In the genomic region with DNA sequence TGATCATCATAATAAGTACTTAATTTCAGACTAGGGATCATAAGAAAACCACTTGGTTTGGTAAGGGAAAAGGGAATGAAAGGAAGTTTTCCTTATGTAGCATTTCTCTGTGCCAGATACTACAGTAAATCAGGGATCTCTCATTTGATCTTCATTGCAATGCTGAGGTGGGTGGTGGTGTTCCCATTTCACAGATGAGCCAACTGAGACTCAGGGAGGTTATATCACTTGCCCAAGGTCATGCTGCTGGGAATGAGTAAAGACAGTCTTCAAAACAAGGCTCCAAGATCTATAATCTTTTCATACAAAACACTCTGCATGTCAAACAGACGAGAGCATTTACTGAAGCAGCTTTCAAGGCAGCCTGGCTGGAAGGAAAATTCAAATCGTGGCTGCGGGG, we compare ENCODE assay signal across 35 cellular contexts.
DNase-seq lines count a peak whose midpoint lies in the region; ATAC-seq, FAIRE-seq and TF ChIP-seq lines count a peak whose summit lies in the region.
"Had no signal": no experiment of that assay in that cellular context is flagged by ENCODE, and none has a peak within 500 bp of the region (broad histone marks: within the 10 kb centered on the region; RNA-seq: fewer than 3 reads in every experiment).

No MANE protein-coding gene starts in this region.

- peaks cover 2% of the 10 kb centered on the region for H3K27me3 Mint-ChIP-seq in GM23338 (ENCODE audit: insufficient read depth, low read depth, poor library complexity)
- H3K27me3 Mint-ChIP-seq: CD4-positive, CD25-positive, alpha-beta regulatory T cell had no signal

- H3K9me3 ChIP-seq in HepG2 (ENCODE audit: low read length): no peaks in the 10 kb centered on the region
- H3K9me3 ChIP-seq in right lobe of liver: no peaks in the 10 kb centered on the region
- no peaks in the 10 kb centered on the region for H3K9me3 ChIP-seq in K562 (replicated peaks; ENCODE audit: control insufficient read depth, insufficient read depth, low read depth, low read length)
- H3K9me3 ChIP-seq: A549; BE2C; BLaER1; BLaER1 treated with 17β-estradiol and CSF1 and Interleukin-3, amounts not matched to agents 10 nM and 100 nM; Caco-2 had no signal

- no peak overlapping the region for H3K4me3 ChIP-seq in HepG2 (replicated peaks in 1 of 3; ENCODE audit: insufficient read depth in 1 of 3, low read depth in 2 of 3, low read length in 3 of 3)
- H3K4me3 ChIP-seq in right lobe of liver: no peak overlapping the region
- H3K4me3 ChIP-seq in GM23338: no peak overlapping the region
- H3K4me3 ChIP-seq in K562: no peak overlapping the region
- H3K4me3 ChIP-seq: A549; BLaER1; BLaER1 treated with 17β-estradiol and CSF1 and Interleukin-3, amounts not matched to agents 10 nM and 100 nM had no signal

- H3F3A ChIP-seq in GM23338 (replicated peaks; ENCODE audit: low read depth): no peaks in the 10 kb centered on the region

- no peak overlapping the region for H3K9ac ChIP-seq in HepG2 (ENCODE audit: insufficient read depth, low read depth, low read length)
- H3K9ac ChIP-seq in K562 (ENCODE audit: insufficient read depth in 1 of 2, low read depth in 2 of 2, low read length in 2 of 2): no peak overlapping the region
- H3K9ac ChIP-seq: BLaER1; BLaER1 treated with 17β-estradiol and CSF1 and Interleukin-3, amounts not matched to agents 10 nM and 100 nM had no signal

- no peak overlapping the region for H2AFZ ChIP-seq in HepG2 (ENCODE audit: low read length)
- H2AFZ ChIP-seq in GM23338: peak overlapping the region; percentile 56; the same call in 1 of the 2 replicates
- no peak overlapping the region for H2AFZ ChIP-seq in K562 (ENCODE audit: low read depth, low read length)

- H3K4me2 ChIP-seq in HepG2 (ENCODE audit: low read depth, low read length): no peak overlapping the region
- H3K4me2 ChIP-seq in GM23338: no peak overlapping the region
- H3K4me2 ChIP-seq in K562 (ENCODE audit: insufficient read depth, low read length): no peak overlapping the region
- H3K4me2 ChIP-seq: A549; BLaER1; BLaER1 treated with 17β-estradiol and CSF1 and Interleukin-3, amounts not matched to agents 10 nM and 100 nM had no signal

- TF ChIP-seq EP300 in HepG2 (IDR thresholded peaks at IDR 0.05; ENCODE audit: low read depth in 2 of 2, low read length in 2 of 2) (no peak), HepG2 (CRISPR knock-in tag; IDR thresholded peaks at IDR 0.05; ENCODE audit: borderline replicate concordance) (no peak), K562 (IDR thresholded peaks at IDR 0.05; ENCODE audit: low read length) (no peak)

- no peaks in the 10 kb centered on the region for H3K36me3 Mint-ChIP-seq in GM23338 (ENCODE audit: low read depth)
- H3K36me3 Mint-ChIP-seq: CD14-positive monocyte; CD4-positive, alpha-beta memory T cell; CD4-positive, CD25-positive, alpha-beta regulatory T cell; CD8-positive, alpha-beta memory T cell; CD8-positive, alpha-beta T cell had no signal

- TF ChIP-seq RAD21 in HepG2 (CRISPR knock-in tag; IDR thresholded peaks at IDR 0.05): no peak
- no peak for TF ChIP-seq RAD21 in K562 (CRISPR knock-in tag; conservative IDR thresholded peaks at IDR 0.05 in 1 of 2, IDR thresholded peaks at IDR 0.05 in 1 of 2)

- H3K4me3 Mint-ChIP-seq in GM23338: no peak overlapping the region
- H3K4me3 Mint-ChIP-seq: B cell; CD14-positive monocyte; CD4-positive, alpha-beta memory T cell; CD4-positive, alpha-beta T cell; CD4-positive, CD25-positive, alpha-beta regulatory T cell; CD8-positive, alpha-beta memory T cell; CD8-positive, alpha-beta T cell had no signal

- H3K27me3 ChIP-seq in HepG2 (ENCODE audit: control insufficient read depth in 1 of 2, insufficient read depth in 2 of 2, low read length in 2 of 2) (peaks cover 0 to 27% of the 10 kb centered on the region in 2 experiments; a peak in 3 of 5 replicates), right lobe of liver (no peaks in the 10 kb centered on the region), GM23338 (ENCODE audit: insufficient read depth) (no peaks in the 10 kb centered on the region), K562 (ENCODE audit: control insufficient read depth in 2 of 2, insufficient read depth in 2 of 2, low read length in 2 of 2) (peaks cover 0 to 9% of the 10 kb centered on the region in 2 experiments; a peak in 2 of 5 replicates)
- H3K27me3 ChIP-seq: BE2C; BLaER1; BLaER1 treated with 17β-estradiol and CSF1 and Interleukin-3, amounts not matched to agents 10 nM and 100 nM had no signal

- H3K9me1 ChIP-seq in K562 (ENCODE audit: control insufficient read depth, insufficient read depth, low read length): no peaks in the 10 kb centered on the region

- no peak overlapping the region for H3K27ac Mint-ChIP-seq in GM23338
- H3K27ac Mint-ChIP-seq: B cell; CD4-positive, alpha-beta memory T cell; CD4-positive, alpha-beta T cell; CD4-positive, CD25-positive, alpha-beta regulatory T cell; CD8-positive, alpha-beta memory T cell; CD8-positive, alpha-beta T cell had no signal

- TF ChIP-seq POLR2A in HepG2 (IDR thresholded peaks at IDR 0.05; ENCODE audit: insufficient read depth in 1 of 2, low read depth in 2 of 2, low read length in 2 of 2) (no peak), right lobe of liver (IDR thresholded peaks at IDR 0.05) (no peak), K562 (conservative IDR thresholded peaks at IDR 0.05) (no peak)

- H4K20me1 ChIP-seq in HepG2 (ENCODE audit: insufficient read depth, low read length): no peaks in the 10 kb centered on the region
- no peaks in the 10 kb centered on the region for H4K20me1 ChIP-seq in GM23338 (replicated peaks; ENCODE audit: insufficient read depth)
- no peaks in the 10 kb centered on the region for H4K20me1 ChIP-seq in K562 (replicated peaks; ENCODE audit: control insufficient read depth, insufficient read depth, low read length)
- H4K20me1 ChIP-seq: BLaER1; BLaER1 treated with 17β-estradiol and CSF1 and Interleukin-3, amounts not matched to agents 10 nM and 100 nM had no signal

- in situ Hi-C loops in HepG2 (cut with HindIII; ENCODE audit: extremely low pct_ligation_motif_present, low pct_unique_long_range_greater_than_20kb): no loop called here
- in situ Hi-C loops in K562 (cut with MboI): no loop called here

- DNase-seq in HepG2 (ENCODE audit: low spot score) (no peak), right lobe of liver (no peak), GM23338 (ENCODE audit: low spot score) (no peak), K562 (ENCODE audit: extremely low read depth in 1 of 4, low spot score in 3 of 4) (no peak), Right ventricle myocardium inferior (ENCODE audit: missing footprints) (no peak)
- DNase-seq: 8988T; ACHN; AML-193; BE2C; C1 segment of cervical spinal cord; Caco-2; Calu3; CD4-positive, alpha-beta memory T cell; CD4-positive, alpha-beta T cell; CD4-positive, CD25-positive, alpha-beta regulatory T cell; CD8-positive, alpha-beta memory T cell; CD8-positive, alpha-beta T cell; COR-L47; DMS 273 treated with DMSO at 0.1 percent for 48 hours; DMS153; DMS53; DMS79; DMS79 treated with DMSO at 0.1 percent for 48 hours; DND-41; EL had no signal

- H3K9me2 ChIP-seq in GM23338 (ENCODE audit: insufficient read depth): 0 out of 2 replicates have a peak, but pooled peaks cover 9% of the 10 kb centered on the region

- BruUV-seq in HepG2 (replicated peaks; lab: Mats Ljungman, UMichigan) (no TSS peak), K562 (replicated peaks; lab: Mats Ljungman, UMichigan) (no TSS peak)

- intact Hi-C loops in HepG2 (cut with micrococcal nuclease; ENCODE audit: unreplicated experiment) (no loop called here), right lobe of liver (cut with DNase I) (no loop called here), K562 (cut with micrococcal nuclease) (no loop called here), Right ventricle myocardium inferior (cut with DNase I) (no loop called here)

- WGBS in HepG2 (ENCODE audit: low lambda C conversion rate): 0% methylated on average over 3 of the region's 3 CpGs
- WGBS in right lobe of liver (ENCODE audit: insufficient coverage, low coverage, low lambda C conversion rate, missing lambda C conversion rate): 46% methylated on average over 3 of the region's 3 CpGs
- 3% methylated on average over 3 of the region's 3 CpGs for WGBS in K562 (ENCODE audit: insufficient coverage, low coverage, missing lambda C conversion rate)

- no peak for ATAC-seq in HepG2
- no peak for ATAC-seq in right lobe of liver
- ATAC-seq in GM23338: no peak
- no peak for ATAC-seq in K562
- ATAC-seq in Right ventricle myocardium inferior: no peak
- no peak for ATAC-seq in GM18511 (IDR thresholded peaks at IDR 0.05; ENCODE audit: unreplicated experiment)
- ATAC-seq: A549; CD8-positive, alpha-beta T cell had no signal

- H3K27ac ChIP-seq in HepG2 (ENCODE audit: extremely low read length, insufficient read depth, low read length): no peak overlapping the region
- H3K27ac ChIP-seq in right lobe of liver: no peak overlapping the region
- H3K27ac ChIP-seq in GM23338 (ENCODE audit: low read depth): no peak overlapping the region
- H3K27ac ChIP-seq in K562 (ENCODE audit: extremely low read depth, low read depth, low read length): no peak overlapping the region
- H3K27ac ChIP-seq: 22Rv1; A549; BLaER1; BLaER1 treated with 17β-estradiol and CSF1 and Interleukin-3, amounts not matched to agents 10 nM and 100 nM; C4-2B had no signal

- POLR2A ChIA-PET in HepG2 (lab: Yijun Ruan, JAX) (no interaction called here), K562 (lab: Yijun Ruan, JAX) (no interaction called here)

- no peaks in the 10 kb centered on the region for H3K4me1 Mint-ChIP-seq in GM23338
- H3K4me1 Mint-ChIP-seq: B cell; CD14-positive monocyte; CD4-positive, alpha-beta memory T cell; CD4-positive, CD25-positive, alpha-beta regulatory T cell; CD8-positive, alpha-beta memory T cell had no signal

- FAIRE-seq in HepG2 (lab: Jason Lieb, UNC): no peak
- FAIRE-seq in K562 (lab: Jason Lieb, UNC): no peak
- FAIRE-seq: A204.1, A549, D721Med had no signal

- H3K4me1 ChIP-seq in HepG2 (ENCODE audit: insufficient read depth, low read length) (no peaks in the 10 kb centered on the region), right lobe of liver (no peaks in the 10 kb centered on the region), GM23338 (ENCODE audit: insufficient read depth) (no peaks in the 10 kb centered on the region), K562 (replicated peaks in 1 of 2; ENCODE audit: control insufficient read depth in 2 of 2, insufficient read depth in 2 of 2, low read length in 2 of 2) (no peaks in the 10 kb centered on the region)
- H3K4me1 ChIP-seq: A549; BE2C; BLaER1; BLaER1 treated with 17β-estradiol and CSF1 and Interleukin-3, amounts not matched to agents 10 nM and 100 nM; Caco-2 had no signal

- TF ChIP-seq CTCF in HepG2 (CRISPR knock-in tag; IDR thresholded peaks at IDR 0.05) (no peak), right lobe of liver (IDR thresholded peaks at IDR 0.05) (no peak), GM23338 (conservative IDR thresholded peaks at IDR 0.05; ENCODE audit: low read depth in 2 of 2) (no peak), K562 (IDR thresholded peaks at IDR 0.05 in 2 of 3, conservative IDR thresholded peaks at IDR 0.05 in 1 of 3; ENCODE audit: insufficient read depth in 2 of 3, low read depth in 1 of 3, low read length in 3 of 3) (no peak)

- H3K79me2 ChIP-seq in HepG2 (ENCODE audit: insufficient read depth, low read length) (no peaks in the 10 kb centered on the region), GM23338 (replicated peaks; ENCODE audit: insufficient read depth) (no peaks in the 10 kb centered on the region), K562 (ENCODE audit: control insufficient read depth, insufficient read depth, low read length) (no peaks in the 10 kb centered on the region)

- H3K9me3 Mint-ChIP-seq in GM23338: no peaks in the 10 kb centered on the region
- H3K9me3 Mint-ChIP-seq: CD4-positive, alpha-beta T cell; CD8-positive, alpha-beta T cell had no signal

- CTCF ChIA-PET in HepG2 (lab: Yijun Ruan, JAX; ENCODE audit: low intra/inter-chr PET ratio, low total read pairs): no interaction called here
- CTCF ChIA-PET in K562 (lab: Yijun Ruan, JAX; ENCODE audit: low intra/inter-chr PET ratio): no interaction called here

- H3K36me3 ChIP-seq in HepG2 (replicated peaks in 1 of 2; ENCODE audit: control insufficient read depth in 1 of 2, insufficient read depth in 2 of 2, low read length in 2 of 2) (no peaks in the 10 kb centered on the region), right lobe of liver (no peaks in the 10 kb centered on the region), GM23338 (ENCODE audit: insufficient read depth) (no peaks in the 10 kb centered on the region; the same call in 1 of the 2 replicates), K562 (ENCODE audit: control insufficient read depth, insufficient read depth, low read length) (no peaks in the 10 kb centered on the region)
- H3K36me3 ChIP-seq: BE2C; BLaER1; BLaER1 treated with 17β-estradiol and CSF1 and Interleukin-3, amounts not matched to agents 10 nM and 100 nM had no signal

Comparison
In these comparisons a context has a peak if more than half of its experiments do, and no peak if none do; other contexts are left out.
1. Of the 241 proteins assayed by ChIP-seq in both HepG2 and K562: peak only in HepG2: none; only in K562: ESRRA; in both: none; in neither: 240.